ENCODE assay signal across 37 cellular contexts in genomic region chr5:161946911-161947310, GRCh38.
"Had no signal": no experiment of that assay in that cellular context is flagged by ENCODE, and none has a peak within 500 bp of the region (broad histone marks: within the 10 kb centered on the region; RNA-seq: fewer than 3 reads in every experiment).

No MANE protein-coding gene starts in this region.

- H3K9me3 ChIP-seq: ascending aorta, body of pancreas, breast epithelium had no signal

- H3K27ac ChIP-seq: adrenal gland, ascending aorta, body of pancreas, brain microvascular endothelial cell, breast epithelium, cardiac muscle cell had no signal

- H3K4me1 ChIP-seq: adrenal gland, ascending aorta, body of pancreas, breast epithelium had no signal

- H3K36me3 Mint-ChIP-seq: activated naive CD4-positive, alpha-beta T cell treated with anti-CD3 and anti-CD28 coated beads, Interleukin-2, amount 10 ng/mL, durations not matched to agents 7 days and 5 days; activated naive CD4-positive, alpha-beta T cell treated with anti-CD3 and anti-CD28 coated beads, Interleukin-2, amount 50 U/mL, for 24 hours; activated naive CD4-positive, alpha-beta T cell treated with anti-CD3 and anti-CD28 coated beads, Interleukin-2, amount 50 U/mL, for 72 hours; activated naive CD8-positive, alpha-beta T cell; activated naive CD8-positive, alpha-beta T cell treated with anti-CD3 and anti-CD28 coated beads for 36 hours; activated naive CD8-positive, alpha-beta T cell treated with anti-CD3 and anti-CD28 coated beads, Interleukin-2, amount 10 ng/mL, durations not matched to agents 7 days and 5 days; brain had no signal

- H3K36me3 ChIP-seq: adrenal gland, ascending aorta, brain microvascular endothelial cell, breast epithelium, cardiac muscle cell had no signal

- H3K4me3 Mint-ChIP-seq: activated naive CD4-positive, alpha-beta T cell treated with anti-CD3 and anti-CD28 coated beads for 36 hours; activated naive CD4-positive, alpha-beta T cell treated with anti-CD3 and anti-CD28 coated beads, Interleukin-2, amount 10 ng/mL, durations not matched to agents 7 days and 5 days; activated naive CD4-positive, alpha-beta T cell treated with anti-CD3 and anti-CD28 coated beads, Interleukin-2, amount 50 U/mL, for 24 hours; activated naive CD8-positive, alpha-beta T cell; activated naive CD8-positive, alpha-beta T cell treated with anti-CD3 and anti-CD28 coated beads for 36 hours; activated naive CD8-positive, alpha-beta T cell treated with anti-CD3 and anti-CD28 coated beads, Interleukin-2, amount 10 ng/mL, durations not matched to agents 7 days and 5 days; activated naive CD8-positive, alpha-beta T cell treated with anti-CD3 and anti-CD28 coated beads, Interleukin-2, amount 50 U/mL, for 24 hours; activated T-cell treated with anti-CD3 and anti-CD28 coated beads, Interleukin-2, amount 50 U/mL, for 24 hours; activated T-cell treated with anti-CD3 and anti-CD28 coated beads, Interleukin-2, amount 50 U/mL, for 4 hours; activated T-cell treated with anti-CD3 and anti-CD28 coated beads, Interleukin-2, amount 50 U/mL, for 72 hours; activated T-helper 1 cell treated with anti-CD3 and anti-CD28 coated beads, Interleukin-12 subunit alpha, Interleukin-12 subunit beta, Interleukin-2, Interleukin-4 antibody, amounts not matched to agents 30 ng/mL and 10 ng/mL and 1 ng/mL, durations not matched to agents 14 hours and 24 hours and 36 hours; activated T-helper 17 cell treated with anti-CD3 and anti-CD28 coated beads, Interleukin-2, amount 50 U/mL, for 72 hours; brain; central memory CD8-positive, alpha-beta T cell had no signal

- H3K27ac Mint-ChIP-seq: activated naive CD4-positive, alpha-beta T cell treated with anti-CD3 and anti-CD28 coated beads for 36 hours; activated naive CD4-positive, alpha-beta T cell treated with anti-CD3 and anti-CD28 coated beads, Interleukin-2, amount 10 ng/mL, durations not matched to agents 7 days and 5 days; activated naive CD4-positive, alpha-beta T cell treated with anti-CD3 and anti-CD28 coated beads, Interleukin-2, amount 50 U/mL, for 24 hours; activated naive CD4-positive, alpha-beta T cell treated with anti-CD3 and anti-CD28 coated beads, Interleukin-2, amount 50 U/mL, for 72 hours; activated naive CD8-positive, alpha-beta T cell; activated naive CD8-positive, alpha-beta T cell treated with anti-CD3 and anti-CD28 coated beads for 36 hours; activated naive CD8-positive, alpha-beta T cell treated with anti-CD3 and anti-CD28 coated beads, Interleukin-2, amount 10 ng/mL, durations not matched to agents 7 days and 5 days; activated naive CD8-positive, alpha-beta T cell treated with anti-CD3 and anti-CD28 coated beads, Interleukin-2, amount 50 U/mL, for 24 hours; activated T-cell treated with anti-CD3 and anti-CD28 coated beads, Interleukin-2, amount 50 U/mL, for 24 hours; activated T-cell treated with anti-CD3 and anti-CD28 coated beads, Interleukin-2, amount 50 U/mL, for 72 hours; activated T-helper 1 cell treated with anti-CD3 and anti-CD28 coated beads, Interleukin-12 subunit alpha, Interleukin-12 subunit beta, Interleukin-2, Interleukin-4 antibody, amounts not matched to agents 30 ng/mL and 10 ng/mL and 1 ng/mL, durations not matched to agents 14 hours and 24 hours and 36 hours; activated T-helper 17 cell treated with anti-CD3 and anti-CD28 coated beads, Interleukin-2, amount 50 U/mL, for 72 hours; activated T-helper 2 cell treated with anti-CD3 and anti-CD28 coated beads, Interferon-gamma antibody, Interleukin-2, Interleukin-4, amounts not matched to agents 10 μg/mL and 5 μg/mL and 100 μg/mL, durations not matched to agents 14 hours and 24 hours and 36 hours; brain had no signal

- H3K4me1 Mint-ChIP-seq: activated naive CD4-positive, alpha-beta T cell treated with anti-CD3 and anti-CD28 coated beads, Interleukin-2, amount 10 ng/mL, durations not matched to agents 7 days and 5 days; activated naive CD4-positive, alpha-beta T cell treated with anti-CD3 and anti-CD28 coated beads, Interleukin-2, amount 50 U/mL, for 24 hours; activated naive CD8-positive, alpha-beta T cell treated with anti-CD3 and anti-CD28 coated beads for 36 hours; activated naive CD8-positive, alpha-beta T cell treated with anti-CD3 and anti-CD28 coated beads, Interleukin-2, amount 10 ng/mL, durations not matched to agents 7 days and 5 days; activated naive CD8-positive, alpha-beta T cell treated with anti-CD3 and anti-CD28 coated beads, Interleukin-2, amount 50 U/mL, for 24 hours; activated T-helper 17 cell treated with anti-CD3 and anti-CD28 coated beads, Interleukin-2, amount 50 U/mL, for 72 hours; brain; central memory CD8-positive, alpha-beta T cell had no signal

- DNase-seq: activated effector memory CD4-positive, alpha-beta T cell treated with anti-CD3 and anti-CD28 coated beads, Interleukin-2, amount 50 U/mL, for 16 hours; activated effector memory CD4-positive, alpha-beta T cell treated with Interleukin-2 at 50 U/mL for 16 hours; activated gamma-delta T cell; activated gamma-delta T cell treated with Interleukin-2 at 50 U/mL for 16 hours; activated naive CD4-positive, alpha-beta T cell; activated naive CD4-positive, alpha-beta T cell treated with anti-CD3 and anti-CD28 coated beads for 36 hours; activated naive CD4-positive, alpha-beta T cell treated with anti-CD3 and anti-CD28 coated beads, Interleukin-2, amount 10 ng/mL, durations not matched to agents 7 days and 5 days; activated naive CD4-positive, alpha-beta T cell treated with anti-CD3 and anti-CD28 coated beads, Interleukin-2, amount 50 U/mL, for 16 hours; activated naive CD4-positive, alpha-beta T cell treated with Interleukin-2 at 50 U/mL for 16 hours; activated naive CD8-positive, alpha-beta T cell treated with anti-CD3 and anti-CD28 coated beads for 36 hours; activated naive CD8-positive, alpha-beta T cell treated with anti-CD3 and anti-CD28 coated beads, Interleukin-2, amount 10 ng/mL, durations not matched to agents 7 days and 5 days; activated naive CD8-positive, alpha-beta T cell treated with anti-CD3 and anti-CD28 coated beads, Interleukin-2, amount 50 U/mL, for 24 hours; activated T-cell treated with anti-CD3 and anti-CD28 coated beads for 4 hours; activated T-cell treated with anti-CD3 and anti-CD28 coated beads, Interleukin-2, amount 50 U/mL, for 1 hour; activated T-cell treated with anti-CD3 and anti-CD28 coated beads, Interleukin-2, amount 50 U/mL, for 24 hours; activated T-cell treated with anti-CD3 and anti-CD28 coated beads, Interleukin-2, amount 50 U/mL, for 4 hours; activated T-cell treated with anti-CD3 and anti-CD28 coated beads, Interleukin-2, amount 50 U/mL, for 48 hours; activated T-cell treated with anti-CD3 and anti-CD28 coated beads, Interleukin-2, amount 50 U/mL, for 72 hours; adrenal gland; amniotic stem cell; amygdala; anterior cingulate cortex; aorta; body of pancreas; brain microvascular endothelial cell; central memory CD4-positive, alpha-beta T cell had no signal

- H3K27me3 ChIP-seq: adrenal gland, ascending aorta, body of pancreas, brain microvascular endothelial cell, breast epithelium, cardiac muscle cell had no signal

- H3K4me3 ChIP-seq: adrenal gland, ascending aorta, body of pancreas, breast epithelium, cardiac muscle cell had no signal

- H3K27me3 Mint-ChIP-seq: activated naive CD4-positive, alpha-beta T cell treated with anti-CD3 and anti-CD28 coated beads, Interleukin-2, amount 10 ng/mL, durations not matched to agents 7 days and 5 days; activated naive CD4-positive, alpha-beta T cell treated with anti-CD3 and anti-CD28 coated beads, Interleukin-2, amount 50 U/mL, for 24 hours; activated naive CD8-positive, alpha-beta T cell; activated naive CD8-positive, alpha-beta T cell treated with anti-CD3 and anti-CD28 coated beads for 36 hours; activated naive CD8-positive, alpha-beta T cell treated with anti-CD3 and anti-CD28 coated beads, Interleukin-2, amount 10 ng/mL, durations not matched to agents 7 days and 5 days; activated naive CD8-positive, alpha-beta T cell treated with anti-CD3 and anti-CD28 coated beads, Interleukin-2, amount 50 U/mL, for 24 hours; activated T-cell treated with anti-CD3 and anti-CD28 coated beads, Interleukin-2, amount 50 U/mL, for 24 hours; activated T-helper 17 cell treated with anti-CD3 and anti-CD28 coated beads, Interleukin-2, amount 50 U/mL, for 72 hours; brain; central memory CD8-positive, alpha-beta T cell had no signal

- H3K9me3 Mint-ChIP-seq: activated naive CD4-positive, alpha-beta T cell treated with anti-CD3 and anti-CD28 coated beads, Interleukin-2, amount 10 ng/mL, durations not matched to agents 7 days and 5 days; activated naive CD8-positive, alpha-beta T cell treated with anti-CD3 and anti-CD28 coated beads, Interleukin-2, amount 10 ng/mL, durations not matched to agents 7 days and 5 days; activated naive CD8-positive, alpha-beta T cell treated with anti-CD3 and anti-CD28 coated beads, Interleukin-2, amount 50 U/mL, for 24 hours; activated T-cell treated with anti-CD3 and anti-CD28 coated beads, Interleukin-2, amount 50 U/mL, for 4 hours; activated T-cell treated with anti-CD3 and anti-CD28 coated beads, Interleukin-2, amount 50 U/mL, for 72 hours; activated T-helper 1 cell treated with anti-CD3 and anti-CD28 coated beads, Interleukin-12 subunit alpha, Interleukin-12 subunit beta, Interleukin-2, Interleukin-4 antibody, amounts not matched to agents 30 ng/mL and 10 ng/mL and 1 ng/mL, durations not matched to agents 14 hours and 24 hours and 36 hours had no signal
